ENCODE assay signal across 8 cellular contexts in genomic region chr2:87511195-87511594, GRCh38.
DNase-seq lines count a peak whose midpoint lies in the region; ATAC-seq and TF ChIP-seq lines count a peak whose summit lies in the region.
"Not testable (repeated sequence)": the region's sequence is repeated elsewhere in the genome, so short reads cannot be mapped to it uniquely, and the experiment has no call there.

No MANE protein-coding gene starts in this region.

- H3K4me3 ChIP-seq in CD8-positive, alpha-beta memory T cell (ENCODE audit: low read length); OCI-LY3 (ENCODE audit: low read length); neutrophil (ENCODE audit: low read depth in 1 of 2, low read length in 1 of 2); upper lobe of right lung: not testable (repeated sequence)

- H3K27me3 Mint-ChIP-seq in CD8-positive, alpha-beta memory T cell; activated CD4-positive, alpha-beta T cell treated with anti-CD3 and anti-CD28 coated beads, Interleukin-2, amount 10 ng/mL, durations not matched to agents 24 days and 14 days; activated T-cell treated with anti-CD3 and anti-CD28 coated beads, Interleukin-2, amount 50 U/mL, for 4 hours (ENCODE audit: low read depth); dendritic cell treated with granulocyte-macrophage colony-stimulating factor and Interleukin-4, amounts not matched to agents 40 ng/mL and 50 ng/mL, for 4 days: not testable (repeated sequence)

- H3K4me3 Mint-ChIP-seq in CD8-positive, alpha-beta memory T cell, result not testable (repeated sequence)
- H3K4me3 Mint-ChIP-seq in activated CD4-positive, alpha-beta T cell treated with anti-CD3 and anti-CD28 coated beads, Interleukin-2, amount 10 ng/mL, durations not matched to agents 24 days and 14 days, result peak overlapping the region; percentile 43
- H3K4me3 Mint-ChIP-seq in activated T-cell treated with anti-CD3 and anti-CD28 coated beads, Interleukin-2, amount 50 U/mL, for 4 hours, result peak overlapping the region; percentile 38
- H3K4me3 Mint-ChIP-seq in dendritic cell treated with granulocyte-macrophage colony-stimulating factor and Interleukin-4, amounts not matched to agents 40 ng/mL and 50 ng/mL, for 4 days, result peak overlapping the region; percentile 23

- not testable (repeated sequence) for H3K9me3 ChIP-seq in CD8-positive, alpha-beta memory T cell (ENCODE audit: low read length); OCI-LY3 (ENCODE audit: insufficient read depth, low read length); neutrophil; upper lobe of right lung

- H3K9ac ChIP-seq in OCI-LY3 (ENCODE audit: low read length), result not testable (repeated sequence)

- not testable (repeated sequence) for H3K36me3 ChIP-seq in CD8-positive, alpha-beta memory T cell (ENCODE audit: insufficient read depth, low read length); OCI-LY3 (replicated peaks; ENCODE audit: low read depth, low read length); neutrophil; upper lobe of right lung

- H3K27ac Mint-ChIP-seq in CD8-positive, alpha-beta memory T cell, result peak overlapping the region in 7 of 8 donors; percentile 58 to 89 (median 82)
- peak overlapping the region; percentile 92 for H3K27ac Mint-ChIP-seq in activated CD4-positive, alpha-beta T cell treated with anti-CD3 and anti-CD28 coated beads, Interleukin-2, amount 10 ng/mL, durations not matched to agents 24 days and 14 days
- H3K27ac Mint-ChIP-seq in activated naive CD4-positive, alpha-beta T cell treated with anti-CD3 and anti-CD28 coated beads, Interleukin-2, amount 50 U/mL, for 72 hours, result peak overlapping the region; percentile 23 to 76
- H3K27ac Mint-ChIP-seq in dendritic cell treated with granulocyte-macrophage colony-stimulating factor and Interleukin-4, amounts not matched to agents 40 ng/mL and 50 ng/mL, for 4 days, result peak overlapping the region; percentile 74

- POLR2A ChIA-PET in CD8-positive, alpha-beta memory T cell (lab: Charles Lee), result not testable (repeated sequence)

- peaks cover 15% of the 10 kb centered on the region for H3K4me1 ChIP-seq in CD8-positive, alpha-beta memory T cell (ENCODE audit: insufficient read depth, low read length)
- H3K4me1 ChIP-seq in OCI-LY3 (ENCODE audit: low read length), result peaks cover 31% of the 10 kb centered on the region
- H3K4me1 ChIP-seq in neutrophil (ENCODE audit: control insufficient read depth in 1 of 2, insufficient read depth in 1 of 2, low read depth in 1 of 2, low read length in 1 of 2); upper lobe of right lung: not testable (repeated sequence)

- not testable (repeated sequence) for H4K20me1 ChIP-seq in OCI-LY3 (ENCODE audit: insufficient read depth, low read length)

- H3K4me2 ChIP-seq in OCI-LY3 (ENCODE audit: low read length), result peak overlapping the region; percentile 24; the same call in 1 of the 2 replicates

- ATAC-seq in activated T-cell treated with anti-CD3 and anti-CD28 coated beads, Interleukin-2, amount 50 U/mL, for 4 hours, result peak; percentile 42 to 46
- ATAC-seq in activated naive CD4-positive, alpha-beta T cell treated with anti-CD3 and anti-CD28 coated beads, Interleukin-2, amount 50 U/mL, for 72 hours, result peak; percentile 50 to 58
- ATAC-seq in upper lobe of right lung, result peak; percentile 42

- CTCF ChIA-PET in CD8-positive, alpha-beta memory T cell (lab: Charles Lee), result not testable (repeated sequence)

- H3K9me3 Mint-ChIP-seq in CD8-positive, alpha-beta memory T cell; activated CD4-positive, alpha-beta T cell treated with anti-CD3 and anti-CD28 coated beads, Interleukin-2, amount 10 ng/mL, durations not matched to agents 24 days and 14 days; activated T-cell treated with anti-CD3 and anti-CD28 coated beads, Interleukin-2, amount 50 U/mL, for 4 hours; activated naive CD4-positive, alpha-beta T cell treated with anti-CD3 and anti-CD28 coated beads, Interleukin-2, amount 50 U/mL, for 72 hours; dendritic cell treated with granulocyte-macrophage colony-stimulating factor and Interleukin-4, amounts not matched to agents 40 ng/mL and 50 ng/mL, for 4 days: not testable (repeated sequence)

- H2AFZ ChIP-seq in OCI-LY3 (ENCODE audit: low read depth, low read length), result not testable (repeated sequence)

- peaks cover 14 to 22% (median 18%) of the 10 kb centered on the region in 3 donors for H3K4me1 Mint-ChIP-seq in CD8-positive, alpha-beta memory T cell
- H3K4me1 Mint-ChIP-seq in activated CD4-positive, alpha-beta T cell treated with anti-CD3 and anti-CD28 coated beads, Interleukin-2, amount 10 ng/mL, durations not matched to agents 24 days and 14 days, result peaks cover 12% of the 10 kb centered on the region
- H3K4me1 Mint-ChIP-seq in activated T-cell treated with anti-CD3 and anti-CD28 coated beads, Interleukin-2, amount 50 U/mL, for 4 hours (ENCODE audit: low read depth), result peaks cover 27% of the 10 kb centered on the region
- not testable (repeated sequence) for H3K4me1 Mint-ChIP-seq in dendritic cell treated with granulocyte-macrophage colony-stimulating factor and Interleukin-4, amounts not matched to agents 40 ng/mL and 50 ng/mL, for 4 days (ENCODE audit: low read depth)

- DNase-seq in CD8-positive, alpha-beta memory T cell; activated CD4-positive, alpha-beta T cell treated with anti-CD3 and anti-CD28 coated beads, Interleukin-2, amount 10 ng/mL, durations not matched to agents 24 days and 14 days; activated T-cell treated with anti-CD3 and anti-CD28 coated beads, Interleukin-2, amount 50 U/mL, for 4 hours; activated naive CD4-positive, alpha-beta T cell treated with anti-CD3 and anti-CD28 coated beads, Interleukin-2, amount 50 U/mL, for 72 hours (ENCODE audit: low spot score in 2 of 2); upper lobe of right lung: not testable (repeated sequence)

- H3K27ac ChIP-seq in CD8-positive, alpha-beta memory T cell (ENCODE audit: low read depth, low read length); upper lobe of right lung: not testable (repeated sequence)
- H3K27ac ChIP-seq in OCI-LY3 (ENCODE audit: low read length), result peak overlapping the region; percentile 84; the same call in 1 of the 2 replicates
- peak overlapping the region; percentile 45 for H3K27ac ChIP-seq in neutrophil

- intact Hi-C loops in activated CD4-positive, alpha-beta T cell treated with anti-CD3 and anti-CD28 coated beads, Interleukin-2, amount 10 ng/mL, durations not matched to agents 24 days and 14 days (cut with micrococcal nuclease); dendritic cell treated with granulocyte-macrophage colony-stimulating factor and Interleukin-4, amounts not matched to agents 40 ng/mL and 50 ng/mL, for 4 days (cut with micrococcal nuclease); upper lobe of right lung (cut with DNase I): not testable (repeated sequence)

- not testable (repeated sequence) for TF ChIP-seq CTCF in OCI-LY3 (IDR thresholded peaks at IDR 0.05; ENCODE audit: low read depth, low read length); neutrophil (IDR thresholded peaks at IDR 0.05); upper lobe of right lung (IDR thresholded peaks at IDR 0.05)

- H3K79me2 ChIP-seq in OCI-LY3 (ENCODE audit: low read length), result peaks cover 12% of the 10 kb centered on the region

- H3K36me3 Mint-ChIP-seq in CD8-positive, alpha-beta memory T cell; activated CD4-positive, alpha-beta T cell treated with anti-CD3 and anti-CD28 coated beads, Interleukin-2, amount 10 ng/mL, durations not matched to agents 24 days and 14 days (ENCODE audit: low read depth); activated T-cell treated with anti-CD3 and anti-CD28 coated beads, Interleukin-2, amount 50 U/mL, for 4 hours (ENCODE audit: insufficient read depth); activated naive CD4-positive, alpha-beta T cell treated with anti-CD3 and anti-CD28 coated beads, Interleukin-2, amount 50 U/mL, for 72 hours; dendritic cell treated with granulocyte-macrophage colony-stimulating factor and Interleukin-4, amounts not matched to agents 40 ng/mL and 50 ng/mL, for 4 days (ENCODE audit: low read depth): not testable (repeated sequence)

- not testable (repeated sequence) for H3K27me3 ChIP-seq in CD8-positive, alpha-beta memory T cell (ENCODE audit: insufficient read depth, low read length, poor library complexity, severe bottlenecking); OCI-LY3 (ENCODE audit: low read depth, low read length); neutrophil; upper lobe of right lung
